ENCODE assay signal across 14 cellular contexts in the genomic region with DNA sequence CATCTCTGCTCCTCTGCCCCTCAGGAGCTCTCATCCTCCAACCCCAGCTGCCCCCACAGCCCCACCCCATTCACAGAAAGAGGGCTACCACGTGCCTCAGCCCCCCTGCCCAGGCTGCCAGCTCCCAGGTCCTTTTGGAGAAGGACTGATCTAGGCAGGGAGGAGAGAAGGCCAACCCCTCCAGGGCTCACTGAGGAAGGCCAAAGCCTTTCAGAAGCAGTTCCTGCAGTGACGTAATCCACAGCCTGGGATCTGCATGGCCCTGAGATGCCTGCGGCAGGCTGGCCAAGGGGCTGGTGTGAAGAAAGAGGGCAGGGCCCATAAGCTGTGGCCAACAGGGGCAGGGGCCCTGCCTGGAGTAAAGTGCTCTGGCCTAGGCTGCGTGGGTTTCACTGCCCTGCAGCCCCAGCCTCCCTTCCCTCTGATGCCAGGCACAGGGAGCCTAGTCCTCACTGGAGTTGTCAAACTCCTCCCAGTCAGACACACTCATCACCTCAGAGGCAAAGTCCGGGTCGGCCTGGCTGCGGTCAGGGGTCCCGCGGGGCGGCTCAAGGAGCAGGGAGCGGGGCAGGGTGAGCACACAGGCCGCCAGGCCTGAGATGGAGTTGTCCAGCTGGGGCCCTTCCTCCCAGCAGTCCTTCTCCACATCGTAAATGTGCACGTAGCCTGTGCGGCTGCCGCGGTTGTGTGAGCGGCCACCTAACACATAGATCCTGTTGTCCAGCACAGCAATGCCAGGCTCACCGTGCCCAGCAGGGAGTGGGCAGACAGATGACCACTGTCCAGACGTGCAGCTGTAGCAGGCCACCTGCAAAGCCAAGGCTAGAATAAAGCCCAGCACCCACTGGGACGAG. TPM values are rescaled to one million over a fixed set of nuclear protein-coding genes. Genes with fewer than 3 reads are reported as not detected.
A peak's percentile ranks its signal among the peaks of the same experiment; 100 is the strongest.
DNase-seq lines count a peak whose midpoint lies in the region; ATAC-seq, FAIRE-seq and TF ChIP-seq lines count a peak whose summit lies in the region.
"Had no signal": no experiment of that assay in that cellular context is flagged by ENCODE, and none has a peak within 500 bp of the region (broad histone marks: within the 10 kb centered on the region; RNA-seq: fewer than 3 reads in every experiment).

No MANE protein-coding gene starts in this region.

- CTCF ChIA-PET in K562 (lab: Yijun Ruan, JAX; ENCODE audit: low intra/inter-chr PET ratio): interaction anchor here (1.0 kb wide), 1 partner anchor 26 kb away, joined by 4 read pairs; no protein-coding TSS in a partner anchor

- no peak for TF ChIP-seq POLR2A in K562 (conservative IDR thresholded peaks at IDR 0.05)
- no peak for TF ChIP-seq POLR2A in tibial nerve (IDR thresholded peaks at IDR 0.05)

- TF ChIP-seq EP300 in K562 (IDR thresholded peaks at IDR 0.05; ENCODE audit: low read length) (no peak), tibial nerve (IDR thresholded peaks at IDR 0.05) (no peak)

- no peaks in the 10 kb centered on the region for H3K79me2 ChIP-seq in K562 (ENCODE audit: control insufficient read depth, insufficient read depth, low read length)

- intact Hi-C loops in K562 (cut with micrococcal nuclease): no loop called here
- intact Hi-C loops in left ventricle myocardium inferior (cut with micrococcal nuclease): no loop called here

- POLR2A ChIA-PET in K562 (lab: Yijun Ruan, JAX): interaction anchor here (0.6 to 4.8 kb wide), 14 partner anchors 10 to 1505 kb away, joined by 3 to 35 read pairs (median 4); partner anchors contain the start of genes MED15 and ZNF74

- H3K9me3 ChIP-seq in K562 (replicated peaks; ENCODE audit: control insufficient read depth, insufficient read depth, low read depth, low read length): no peaks in the 10 kb centered on the region
- H3K9me3 ChIP-seq in left ventricle myocardium inferior (replicated peaks): no peaks in the 10 kb centered on the region
- H3K9me3 ChIP-seq in tibial nerve: no peaks in the 10 kb centered on the region
- H3K9me3 ChIP-seq in MG63: no peaks in the 10 kb centered on the region

- no peaks in the 10 kb centered on the region for H3K36me3 ChIP-seq in H7 (replicated peaks; ENCODE audit: control insufficient read depth, insufficient read depth, low read length)
- H3K36me3 ChIP-seq in K562 (ENCODE audit: control insufficient read depth, insufficient read depth, low read length): no peaks in the 10 kb centered on the region
- peaks cover 44% of the 10 kb centered on the region for H3K36me3 ChIP-seq in left ventricle myocardium inferior
- H3K36me3 ChIP-seq in tibial nerve: peaks cover 0 to 52% (median 0%) of the 10 kb centered on the region in 3 donors
- no peaks in the 10 kb centered on the region; the same call in 1 of the 2 replicates for H3K36me3 ChIP-seq in MG63

- no peak overlapping the region for H3K27ac ChIP-seq in K562 (ENCODE audit: extremely low read depth, low read depth, low read length)
- peak overlapping the region; percentile 8 for H3K27ac ChIP-seq in left ventricle myocardium inferior (replicated peaks)
- peak overlapping the region in 3 of 4 donors; percentile 30 to 65 (median 45) for H3K27ac ChIP-seq in tibial nerve
- H3K27ac ChIP-seq: C4-2B, WERI-Rb-1 had no signal

- H4K20me1 ChIP-seq in K562 (replicated peaks; ENCODE audit: control insufficient read depth, insufficient read depth, low read length): peaks cover 42% of the 10 kb centered on the region

- H3K27me3 ChIP-seq in H7 (ENCODE audit: control insufficient read depth, insufficient read depth, low read length): peaks cover 16% of the 10 kb centered on the region
- peaks cover 33 to 62% of the 10 kb centered on the region in 2 experiments for H3K27me3 ChIP-seq in K562 (ENCODE audit: control insufficient read depth in 2 of 2, insufficient read depth in 2 of 2, low read length in 2 of 2)
- peaks cover 6% of the 10 kb centered on the region for H3K27me3 ChIP-seq in left ventricle myocardium inferior (ENCODE audit: low read depth)
- H3K27me3 ChIP-seq in tibial nerve: no peaks in the 10 kb centered on the region
- H3K27me3 ChIP-seq in MG63: no peaks in the 10 kb centered on the region

- WGBS in K562 (ENCODE audit: insufficient coverage, low coverage, missing lambda C conversion rate): 31% methylated on average over 21 of the region's 21 CpGs
- WGBS in tibial nerve, 2 donors: 59 to 65% methylated on average over 13 to 20 of the region's 21 CpGs

- no peaks in the 10 kb centered on the region for H3K9me1 ChIP-seq in K562 (ENCODE audit: control insufficient read depth, insufficient read depth, low read length)

- H3K4me2 ChIP-seq in K562 (ENCODE audit: insufficient read depth, low read length): no peak overlapping the region

- peak; percentile 7 for ATAC-seq in K562
- ATAC-seq in GM21423 (IDR thresholded peaks at IDR 0.05; ENCODE audit: unreplicated experiment): no peak
- ATAC-seq: activated CD8-positive, alpha-beta T cell treated with anti-CD3 and anti-CD28 coated beads for 36 hours; PC-3 had no signal

- TF ChIP-seq CTCF in K562 (IDR thresholded peaks at IDR 0.05 in 2 of 3, conservative IDR thresholded peaks at IDR 0.05 in 1 of 3; ENCODE audit: insufficient read depth in 2 of 3, low read depth in 1 of 3, low read length in 3 of 3) (no peak), left ventricle myocardium inferior (IDR thresholded peaks at IDR 0.05; ENCODE audit: borderline replicate concordance) (no peak), tibial nerve (IDR thresholded peaks at IDR 0.05) (no peak)

- FAIRE-seq in K562 (lab: Jason Lieb, UNC): no peak

- DNase-seq in H7 (peak; percentile 44), K562 (ENCODE audit: extremely low read depth in 1 of 4, low spot score in 3 of 4) (no peak), left ventricle myocardium inferior (no peak), tibial nerve (ENCODE audit: low spot score in 2 of 2) (no peak), MG63 (no peak), NCI-H526 (lab: John Stamatoyannopoulos, UW) (no peak)
- DNase-seq: activated CD8-positive, alpha-beta T cell treated with anti-CD3 and anti-CD28 coated beads for 36 hours; amygdala; Kasumi-1; NCI-H187 treated with DMSO at 0.1 percent for 48 hours; PC-3; WERI-Rb-1 had no signal

- in situ Hi-C loops in K562 (cut with MboI): no loop called here

- H3K4me1 ChIP-seq in K562 (replicated peaks in 1 of 2; ENCODE audit: control insufficient read depth in 2 of 2, insufficient read depth in 2 of 2, low read length in 2 of 2) (peaks cover 0 to 31% of the 10 kb centered on the region in 2 experiments; a peak in 2 of 5 replicates), left ventricle myocardium inferior (peaks cover 20% of the 10 kb centered on the region), tibial nerve (peaks cover 0 to 50% (median 11%) of the 10 kb centered on the region in 4 donors)

- H3K4me3 ChIP-seq in H7 (ENCODE audit: insufficient read depth, low read depth, low read length) (no peak overlapping the region), K562 (no peak overlapping the region), left ventricle myocardium inferior (no peak overlapping the region), tibial nerve (no peak overlapping the region), MG63 (no peak overlapping the region)

- no peak overlapping the region for H2AFZ ChIP-seq in K562 (ENCODE audit: low read depth, low read length)

- BruUV-seq in K562 (replicated peaks; lab: Mats Ljungman, UMichigan): no TSS peak

- H3K9ac ChIP-seq in K562 (ENCODE audit: insufficient read depth in 1 of 2, low read depth in 2 of 2, low read length in 2 of 2): peak overlapping the region in 1 of 2 experiments; percentile 69; a peak in 2 of 4 replicates

- TF ChIP-seq RAD21 in K562 (CRISPR knock-in tag; conservative IDR thresholded peaks at IDR 0.05 in 1 of 2, IDR thresholded peaks at IDR 0.05 in 1 of 2): no peak

RNA-seq across cellular contexts. Expression of gene SCARF2, which starts 4.2 kb away (rescaled TPM):
- total RNA-seq in H7 (2014; rRNA removed; shearing (Covaris generic)): 11.5 and 15.0 TPM in 2 replicates
- total RNA-seq in K562 (2011; cell fraction: chromatin; rRNA removed; ENCODE audit: low replicate concordance): 0.65 TPM in 1 of 2 replicates, not detected in the other
- total RNA-seq in K562 (2011; cell fraction: nucleolus; rRNA removed): 0.50 and 0.92 TPM in 2 replicates
- 0.15 TPM in 2 replicates for total RNA-seq in K562 (2011; cell fraction: nucleoplasm; rRNA removed)
- 0.20 and 0.32 TPM in 2 replicates for total RNA-seq in K562 (2014; rRNA removed)
- total RNA-seq in K562 (2014; rRNA removed; fragmentation: Illumina TruSeq; extraction: Trizol): not detected in 2 replicates
- total RNA-seq in K562 (2015; rRNA removed; fragmentation: Illumina TruSeq; extraction: Trizol): not detected in 2 replicates
- 0.13 and 0.29 TPM in 2 replicates for total RNA-seq in K562 (2021)
- 0.06 and 0.26 TPM in 2 replicates for polyA plus RNA-seq in K562 (2011; rRNA removed)
- polyA plus RNA-seq in K562 (2011; cell fraction: cytosol; rRNA removed): 0.15 and 0.25 TPM in 2 replicates
- polyA plus RNA-seq in K562 (2011; cell fraction: nucleus; rRNA removed): 0.61 and 0.65 TPM in 2 replicates
- 0.21 and 1.3 TPM in 2 replicates for polyA plus RNA-seq in K562 (2012)
- polyA plus RNA-seq in K562 (2014; fragmentation: Illumina TruSeq; extraction: Trizol): not detected in 2 replicates
- polyA plus RNA-seq in K562 (2014; fragmentation: Nextera tagmentation; extraction: Ambion mirVana): not detected
- polyA plus RNA-seq in K562 (2014; rRNA removed): 0.13 and 0.23 TPM in 2 replicates
- not detected in 2 replicates for polyA minus RNA-seq in K562 (2011; rRNA and poly(A)+ RNA removed)
- not detected in 2 replicates for polyA minus RNA-seq in K562 (2011; cell fraction: cytosol; rRNA and poly(A)+ RNA removed)
- 0.22 and 0.27 TPM in 2 replicates for polyA minus RNA-seq in K562 (2011; cell fraction: nucleus; rRNA and poly(A)+ RNA removed)
- 3.1 TPM for total RNA-seq in left ventricle myocardium inferior
- 10 to 100 TPM; 28.4 to 72.0 (median 53.1) TPM for total RNA-seq in tibial nerve
- total RNA-seq in MG63 (2014; rRNA removed; shearing (Covaris generic); ENCODE audit: low replicate concordance): 22.3 and 32.1 TPM in 2 replicates

RNA-seq across cellular contexts. Expression of gene ZNF74, which starts 47.9 kb away (rescaled TPM):
- 67.5 and 69.6 TPM in 2 replicates for total RNA-seq in H7 (2014; rRNA removed; shearing (Covaris generic))
- total RNA-seq in K562 (2011; cell fraction: chromatin; rRNA removed; ENCODE audit: low replicate concordance): 36.8 and 68.2 TPM in 2 replicates
- total RNA-seq in K562 (2011; cell fraction: nucleolus; rRNA removed): 55.4 and 63.2 TPM in 2 replicates
- total RNA-seq in K562 (2011; cell fraction: nucleoplasm; rRNA removed): 50.2 and 53.7 TPM in 2 replicates
- total RNA-seq in K562 (2014; rRNA removed) (49.2 and 56.7 TPM in 2 replicates), K562 (2014; rRNA removed; fragmentation: Illumina TruSeq; extraction: Trizol) (17.4 and 20.5 TPM in 2 replicates), K562 (2015; rRNA removed; fragmentation: Illumina TruSeq; extraction: Trizol) (31.5 and 32.5 TPM in 2 replicates), K562 (2021) (53.5 and 55.7 TPM in 2 replicates), left ventricle myocardium inferior (5.0 TPM), tibial nerve (10 to 100 TPM in 2 of 4 donors, 1 to 10 TPM in 2; 8.7 to 13.5 (median 10.2) TPM)
- polyA plus RNA-seq in K562 (2011; rRNA removed) (33.8 and 49.7 TPM in 2 replicates), K562 (2014; fragmentation: Illumina TruSeq; extraction: Trizol) (22.8 and 24.5 TPM in 2 replicates), K562 (2014; fragmentation: Nextera tagmentation; extraction: Ambion mirVana) (1 to 10 TPM; 2.4 to 3.7 TPM), K562 (2014; rRNA removed) (37.1 and 62.8 TPM in 2 replicates)
- polyA plus RNA-seq in K562 (2011; cell fraction: cytosol; rRNA removed): 56.9 and 67.4 TPM in 2 replicates
- polyA plus RNA-seq in K562 (2011; cell fraction: nucleus; rRNA removed): 42.8 and 56.1 TPM in 2 replicates
- polyA plus RNA-seq in K562 (2012): 31.5 and 39.9 TPM in 2 replicates
- 32.6 and 33.0 TPM in 2 replicates for polyA minus RNA-seq in K562 (2011; rRNA and poly(A)+ RNA removed)
- 39.3 and 58.2 TPM in 2 replicates for polyA minus RNA-seq in K562 (2011; cell fraction: cytosol; rRNA and poly(A)+ RNA removed)
- 23.6 and 28.3 TPM in 2 replicates for polyA minus RNA-seq in K562 (2011; cell fraction: nucleus; rRNA and poly(A)+ RNA removed)
- 4.3 and 7.0 TPM in 2 replicates for total RNA-seq in MG63 (2014; rRNA removed; shearing (Covaris generic); ENCODE audit: low replicate concordance)

RNA-seq across cellular contexts. Expression of gene KLHL22, which starts 53.7 kb away (rescaled TPM):
- 21.4 and 28.9 TPM in 2 replicates for total RNA-seq in H7 (2014; rRNA removed; shearing (Covaris generic))
- 116 and 152 TPM in 2 replicates for total RNA-seq in K562 (2011; cell fraction: chromatin; rRNA removed; ENCODE audit: low replicate concordance)
- total RNA-seq in K562 (2011; cell fraction: nucleolus; rRNA removed): 68.5 and 75.0 TPM in 2 replicates
- 88.1 and 101 TPM in 2 replicates for total RNA-seq in K562 (2011; cell fraction: nucleoplasm; rRNA removed)
- total RNA-seq in K562 (2014; rRNA removed) (15.1 and 15.6 TPM in 2 replicates), K562 (2014; rRNA removed; fragmentation: Illumina TruSeq; extraction: Trizol) (13.5 and 15.3 TPM in 2 replicates), K562 (2015; rRNA removed; fragmentation: Illumina TruSeq; extraction: Trizol) (15.2 and 15.7 TPM in 2 replicates), K562 (2021) (20.1 and 21.1 TPM in 2 replicates), left ventricle myocardium inferior (16.1 TPM), tibial nerve (10 to 100 TPM; 31.6 to 50.4 (median 41.4) TPM)
- polyA plus RNA-seq in K562 (2011; rRNA removed) (25.6 and 43.0 TPM in 2 replicates), K562 (2014; fragmentation: Illumina TruSeq; extraction: Trizol) (15.4 and 16.5 TPM in 2 replicates), K562 (2014; fragmentation: Nextera tagmentation; extraction: Ambion mirVana) (1 to 10 TPM; 1.3 to 1.8 TPM), K562 (2014; rRNA removed) (15.8 and 18.6 TPM in 2 replicates)
- 24.5 and 36.2 TPM in 2 replicates for polyA plus RNA-seq in K562 (2011; cell fraction: cytosol; rRNA removed)
- 73.7 and 92.5 TPM in 2 replicates for polyA plus RNA-seq in K562 (2011; cell fraction: nucleus; rRNA removed)
- polyA plus RNA-seq in K562 (2012): 15.0 and 42.6 TPM in 2 replicates
- 24.1 and 42.3 TPM in 2 replicates for polyA minus RNA-seq in K562 (2011; rRNA and poly(A)+ RNA removed)
- 13.4 and 21.4 TPM in 2 replicates for polyA minus RNA-seq in K562 (2011; cell fraction: cytosol; rRNA and poly(A)+ RNA removed)
- 36.2 and 65.9 TPM in 2 replicates for polyA minus RNA-seq in K562 (2011; cell fraction: nucleus; rRNA and poly(A)+ RNA removed)
- 29.1 and 36.0 TPM in 2 replicates for total RNA-seq in MG63 (2014; rRNA removed; shearing (Covaris generic); ENCODE audit: low replicate concordance)
